ENCODE assay signal across 28 cellular contexts in the genomic region with DNA sequence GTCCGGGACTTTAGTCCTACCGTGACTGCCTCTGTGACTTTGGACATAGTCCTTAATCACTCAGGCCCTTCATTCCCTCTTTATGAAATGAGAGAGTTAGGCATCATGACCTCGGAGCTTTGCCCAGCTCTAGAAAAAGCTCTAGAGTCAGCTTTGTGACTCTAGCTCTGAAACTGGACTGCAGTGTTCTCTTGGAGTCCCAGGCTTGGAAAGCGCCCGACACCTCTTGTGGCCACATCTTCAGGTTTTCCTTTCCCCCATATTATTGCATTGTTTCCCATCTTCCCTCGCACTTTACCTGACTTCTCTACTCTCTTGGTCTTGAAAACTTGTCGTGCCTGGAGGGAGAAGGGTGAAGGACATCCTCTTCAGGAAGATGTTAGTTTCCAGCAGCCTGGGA. TPM values are rescaled to one million over a fixed set of nuclear protein-coding genes. Genes with fewer than 3 reads are reported as not detected.
"Had no signal": no experiment of that assay in that cellular context is flagged by ENCODE, and none has a peak within 500 bp of the region (broad histone marks: within the 10 kb centered on the region; RNA-seq: fewer than 3 reads in every experiment).

No MANE protein-coding gene starts in this region.

- H3K4me3 ChIP-seq: ascending aorta, breast epithelium, cardiac muscle cell, colonic mucosa, esophagus squamous epithelium had no signal

- H3K27ac Mint-ChIP-seq: activated CD4-positive, alpha-beta memory T cell treated with anti-CD3 and anti-CD28 coated beads, Interleukin-2, amount 10 ng/mL, durations not matched to agents 7 days and 5 days; activated CD4-positive, alpha-beta T cell treated with anti-CD3 and anti-CD28 coated beads for 36 hours; activated CD4-positive, alpha-beta T cell treated with anti-CD3 and anti-CD28 coated beads, Interleukin-2, amount 10 ng/mL, durations not matched to agents 24 days and 14 days; activated naive CD4-positive, alpha-beta T cell treated with anti-CD3 and anti-CD28 coated beads, Interleukin-2, amount 10 ng/mL, durations not matched to agents 7 days and 5 days; activated naive CD4-positive, alpha-beta T cell treated with anti-CD3 and anti-CD28 coated beads, Interleukin-2, amount 50 U/mL, for 72 hours; activated naive CD8-positive, alpha-beta T cell treated with anti-CD3 and anti-CD28 coated beads, Interleukin-2, amount 10 ng/mL, durations not matched to agents 7 days and 5 days; activated T-cell treated with anti-CD3 and anti-CD28 coated beads, Interleukin-2, amount 50 U/mL, for 24 hours; activated T-cell treated with anti-CD3 and anti-CD28 coated beads, Interleukin-2, amount 50 U/mL, for 72 hours had no signal

- H3K27me3 ChIP-seq: ascending aorta, breast epithelium, colonic mucosa had no signal

- DNase-seq: activated CD4-positive, alpha-beta memory T cell treated with anti-CD3 and anti-CD28 coated beads, Interleukin-2, amount 10 ng/mL, durations not matched to agents 7 days and 5 days; activated CD4-positive, alpha-beta T cell treated with anti-CD3 and anti-CD28 coated beads for 36 hours; activated CD4-positive, alpha-beta T cell treated with anti-CD3 and anti-CD28 coated beads, Interleukin-2, amount 10 ng/mL, durations not matched to agents 24 days and 14 days; activated CD4-positive, CD25-positive, alpha-beta regulatory T cell; activated CD4-positive, CD25-positive, alpha-beta regulatory T cell treated with anti-CD3 and anti-CD28 coated beads, Interleukin-2, amount 50 U/mL, for 72 hours; activated CD8-positive, alpha-beta memory T cell treated with anti-CD3 and anti-CD28 coated beads, Interleukin-2, amount 50 U/mL, for 48 hours; activated gamma-delta T cell; activated naive CD4-positive, alpha-beta T cell; activated naive CD4-positive, alpha-beta T cell treated with anti-CD3 and anti-CD28 coated beads, Interleukin-2, amount 10 ng/mL, durations not matched to agents 7 days and 5 days; activated naive CD8-positive, alpha-beta T cell treated with anti-CD3 and anti-CD28 coated beads, Interleukin-2, amount 10 ng/mL, durations not matched to agents 7 days and 5 days; activated T-cell treated with anti-CD3 and anti-CD28 coated beads for 4 hours; activated T-cell treated with anti-CD3 and anti-CD28 coated beads, Interleukin-2, amount 50 U/mL, for 24 hours; activated T-cell treated with anti-CD3 and anti-CD28 coated beads, Interleukin-2, amount 50 U/mL, for 72 hours; central memory CD4-positive, alpha-beta T cell; cerebellar nuclear complex; colonic mucosa; effector CD8-positive, alpha-beta T cell; esophagus squamous epithelium; T-helper 2 cell had no signal

- H3K36me3 Mint-ChIP-seq: activated naive CD4-positive, alpha-beta T cell treated with anti-CD3 and anti-CD28 coated beads, Interleukin-2, amount 10 ng/mL, durations not matched to agents 7 days and 5 days; activated naive CD4-positive, alpha-beta T cell treated with anti-CD3 and anti-CD28 coated beads, Interleukin-2, amount 50 U/mL, for 72 hours; activated naive CD8-positive, alpha-beta T cell treated with anti-CD3 and anti-CD28 coated beads, Interleukin-2, amount 10 ng/mL, durations not matched to agents 7 days and 5 days; brain had no signal

- ATAC-seq: activated CD4-positive, alpha-beta T cell treated with anti-CD3 and anti-CD28 coated beads for 36 hours; activated naive CD4-positive, alpha-beta T cell treated with anti-CD3 and anti-CD28 coated beads, Interleukin-2, amount 50 U/mL, for 72 hours; activated T-cell treated with anti-CD3 and anti-CD28 coated beads, Interleukin-2, amount 50 U/mL, for 72 hours had no signal

- FAIRE-seq: endometrium, endothelial cell of umbilical vein, frontal cortex had no signal

- H3K4me1 ChIP-seq: ascending aorta, breast epithelium, esophagus squamous epithelium had no signal

- H3K27me3 Mint-ChIP-seq: activated CD4-positive, alpha-beta T cell treated with anti-CD3 and anti-CD28 coated beads for 36 hours; activated T-cell treated with anti-CD3 and anti-CD28 coated beads, Interleukin-2, amount 50 U/mL, for 24 hours had no signal

- H3K9me3 ChIP-seq: ascending aorta, breast epithelium, colonic mucosa, esophagus squamous epithelium had no signal

- H3K4me1 Mint-ChIP-seq: activated CD4-positive, alpha-beta memory T cell treated with anti-CD3 and anti-CD28 coated beads, Interleukin-2, amount 10 ng/mL, durations not matched to agents 7 days and 5 days; activated CD4-positive, alpha-beta T cell treated with anti-CD3 and anti-CD28 coated beads for 36 hours; activated CD4-positive, alpha-beta T cell treated with anti-CD3 and anti-CD28 coated beads, Interleukin-2, amount 10 ng/mL, durations not matched to agents 24 days and 14 days; activated naive CD4-positive, alpha-beta T cell treated with anti-CD3 and anti-CD28 coated beads, Interleukin-2, amount 10 ng/mL, durations not matched to agents 7 days and 5 days had no signal

- H3K4me3 Mint-ChIP-seq: activated CD4-positive, alpha-beta memory T cell treated with anti-CD3 and anti-CD28 coated beads, Interleukin-2, amount 10 ng/mL, durations not matched to agents 7 days and 5 days; activated CD4-positive, alpha-beta T cell treated with anti-CD3 and anti-CD28 coated beads for 36 hours; activated CD4-positive, alpha-beta T cell treated with anti-CD3 and anti-CD28 coated beads, Interleukin-2, amount 10 ng/mL, durations not matched to agents 24 days and 14 days; activated naive CD4-positive, alpha-beta T cell treated with anti-CD3 and anti-CD28 coated beads, Interleukin-2, amount 10 ng/mL, durations not matched to agents 7 days and 5 days; activated naive CD8-positive, alpha-beta T cell treated with anti-CD3 and anti-CD28 coated beads, Interleukin-2, amount 10 ng/mL, durations not matched to agents 7 days and 5 days; activated T-cell treated with anti-CD3 and anti-CD28 coated beads, Interleukin-2, amount 50 U/mL, for 24 hours; activated T-cell treated with anti-CD3 and anti-CD28 coated beads, Interleukin-2, amount 50 U/mL, for 72 hours had no signal

- H3K27ac ChIP-seq: ascending aorta, cardiac muscle cell, colonic mucosa, epithelial cell of prostate, esophagus squamous epithelium had no signal

- H3K36me3 ChIP-seq: ascending aorta, breast epithelium, cardiac muscle cell, colonic mucosa, esophagus squamous epithelium had no signal

- H3K9me3 Mint-ChIP-seq: activated CD4-positive, alpha-beta memory T cell treated with anti-CD3 and anti-CD28 coated beads, Interleukin-2, amount 10 ng/mL, durations not matched to agents 7 days and 5 days; activated CD4-positive, alpha-beta T cell treated with anti-CD3 and anti-CD28 coated beads, Interleukin-2, amount 10 ng/mL, durations not matched to agents 24 days and 14 days; activated naive CD4-positive, alpha-beta T cell treated with anti-CD3 and anti-CD28 coated beads, Interleukin-2, amount 10 ng/mL, durations not matched to agents 7 days and 5 days; activated naive CD4-positive, alpha-beta T cell treated with anti-CD3 and anti-CD28 coated beads, Interleukin-2, amount 50 U/mL, for 72 hours; activated naive CD8-positive, alpha-beta T cell treated with anti-CD3 and anti-CD28 coated beads, Interleukin-2, amount 10 ng/mL, durations not matched to agents 7 days and 5 days; activated T-cell treated with anti-CD3 and anti-CD28 coated beads, Interleukin-2, amount 50 U/mL, for 24 hours; activated T-cell treated with anti-CD3 and anti-CD28 coated beads, Interleukin-2, amount 50 U/mL, for 72 hours had no signal

RNA-seq across cellular contexts. Expression of gene GPR61, which starts 17.6 kb away (rescaled TPM):
- total RNA-seq: activated CD4-positive, alpha-beta T cell treated with anti-CD3 and anti-CD28 coated beads, Interleukin-2, amount 10 ng/mL, durations not matched to agents 24 days and 14 days; activated T-cell treated with anti-CD3 and anti-CD28 coated beads, Interleukin-2, amount 50 U/mL, for 72 hours; ascending aorta; breast epithelium; colonic mucosa; endothelial cell of umbilical vein; esophagus squamous epithelium had no signal
- polyA plus RNA-seq: endothelial cell of umbilical vein had no signal
